In the genomic region with DNA sequence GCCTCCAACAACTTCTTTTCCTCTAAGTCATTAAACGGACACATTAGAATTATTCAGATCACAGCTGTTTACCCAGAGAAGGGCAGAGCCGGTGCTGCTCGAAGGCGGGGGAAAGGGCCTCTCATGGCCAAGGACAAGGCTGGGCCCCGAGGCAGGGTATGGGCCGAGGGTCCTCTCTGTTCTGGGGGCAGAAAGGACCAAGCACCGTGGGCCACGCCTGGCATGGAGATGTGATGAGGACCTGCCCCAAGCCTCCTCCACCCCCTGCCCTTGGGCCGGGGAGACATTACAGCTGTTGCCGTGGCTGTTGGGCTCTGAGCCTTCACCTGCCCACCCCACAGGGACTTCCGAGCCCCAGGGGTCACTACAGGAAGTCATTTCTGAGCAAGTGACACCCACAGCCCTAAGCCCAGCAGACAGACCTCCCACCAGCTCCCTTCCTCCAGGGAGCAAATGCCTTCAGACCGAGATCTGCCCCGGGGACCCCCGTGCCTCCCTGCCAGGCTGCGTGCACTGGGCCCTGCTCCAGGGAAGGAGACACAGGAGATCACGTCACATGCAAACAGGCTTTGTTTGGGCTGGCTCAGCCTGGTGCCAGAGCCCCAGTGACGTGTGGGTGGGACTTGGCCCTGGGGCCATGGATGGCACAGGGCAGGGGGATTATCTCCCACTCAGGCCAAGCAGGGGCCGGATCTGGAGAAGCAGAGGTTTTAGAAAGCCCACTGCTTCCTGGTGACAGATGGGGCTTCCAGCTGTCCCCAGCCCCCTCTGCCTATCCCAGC, we compare ENCODE assay signal across 11 cellular contexts. TPM values are rescaled to one million over a fixed set of nuclear protein-coding genes. Genes with fewer than 3 reads are reported as not detected.
DNase-seq lines count a peak whose midpoint lies in the region; ATAC-seq, FAIRE-seq and TF ChIP-seq lines count a peak whose summit lies in the region.
"Had no signal": no experiment of that assay in that cellular context is flagged by ENCODE, and none has a peak within 500 bp of the region (broad histone marks: within the 10 kb centered on the region; RNA-seq: fewer than 3 reads in every experiment).

No MANE protein-coding gene starts in this region.

- no peak overlapping the region for H3K27ac Mint-ChIP-seq in activated naive CD4-positive, alpha-beta T cell treated with anti-CD3 and anti-CD28 coated beads for 36 hours
- peak overlapping the region; percentile 43 for H3K27ac Mint-ChIP-seq in mesothelial cell of epicardium

- H3K4me1 Mint-ChIP-seq in activated naive CD4-positive, alpha-beta T cell treated with anti-CD3 and anti-CD28 coated beads for 36 hours (ENCODE audit: low read depth) = peaks cover 1% of the 10 kb centered on the region
- H3K4me1 Mint-ChIP-seq in mesothelial cell of epicardium = peaks cover 11% of the 10 kb centered on the region

- no peak for FAIRE-seq in RCC 7860 (lab: Jason Lieb, UNC)
- FAIRE-seq: colon had no signal

- H3K27me3 Mint-ChIP-seq in activated naive CD4-positive, alpha-beta T cell treated with anti-CD3 and anti-CD28 coated beads for 36 hours (ENCODE audit: low read depth) = peaks cover 14% of the 10 kb centered on the region
- no peaks in the 10 kb centered on the region for H3K27me3 Mint-ChIP-seq in mesothelial cell of epicardium (ENCODE audit: low read depth)

- peak; percentile 8 for DNase-seq in activated naive CD4-positive, alpha-beta T cell treated with anti-CD3 and anti-CD28 coated beads, Interleukin-2, amount 50 U/mL, for 16 hours
- DNase-seq in activated naive CD4-positive, alpha-beta T cell treated with anti-CD3 and anti-CD28 coated beads for 36 hours = no peak
- DNase-seq in amygdala (lab: John Stamatoyannopoulos, UW) (peak in 48 of 56 donors; percentile 27 to 83 (median 65)), mesothelial cell of epicardium (ENCODE audit: low spot score in 2 of 2, unreplicated experiment in 2 of 2) (no peak), thoracic aorta (ENCODE audit: low spot score) (no peak), omental fat pad (ENCODE audit: low spot score) (no peak), RCC 7860 (ENCODE audit: low spot score) (no peak), KG1 (lab: John Stamatoyannopoulos, UW) (no peak)
- DNase-seq: ACHN, heart right ventricle had no signal

- ATAC-seq in thoracic aorta (ENCODE audit: insufficient number of reproducible peaks, low FRiP score, low read depth) (no peak), omental fat pad (ENCODE audit: low FRiP score) (no peak)

- no peaks in the 10 kb centered on the region for H3K9me3 ChIP-seq in thoracic aorta
- H3K9me3 ChIP-seq: heart right ventricle had no signal

- no peak overlapping the region for H3K27ac ChIP-seq in thoracic aorta

- H3K9me3 Mint-ChIP-seq in activated naive CD4-positive, alpha-beta T cell treated with anti-CD3 and anti-CD28 coated beads for 36 hours = no peaks in the 10 kb centered on the region
- H3K9me3 Mint-ChIP-seq in mesothelial cell of epicardium = no peaks in the 10 kb centered on the region

- H3K4me3 Mint-ChIP-seq in activated naive CD4-positive, alpha-beta T cell treated with anti-CD3 and anti-CD28 coated beads for 36 hours = no peak overlapping the region
- peak overlapping the region; percentile 66 for H3K4me3 Mint-ChIP-seq in mesothelial cell of epicardium

- no peaks in the 10 kb centered on the region for H3K36me3 Mint-ChIP-seq in activated naive CD4-positive, alpha-beta T cell treated with anti-CD3 and anti-CD28 coated beads for 36 hours (ENCODE audit: low read depth)
- no peaks in the 10 kb centered on the region for H3K36me3 Mint-ChIP-seq in mesothelial cell of epicardium

- intact Hi-C loops in activated naive CD4-positive, alpha-beta T cell treated with anti-CD3 and anti-CD28 coated beads for 36 hours (cut with micrococcal nuclease) = no loop called here

- TF ChIP-seq CTCF in mesothelial cell of epicardium (IDR thresholded peaks at IDR 0.05; ENCODE audit: unreplicated experiment) (no peak), thoracic aorta (IDR thresholded peaks at IDR 0.05) (no peak), omental fat pad (IDR thresholded peaks at IDR 0.05) (no peak)

- H3K36me3 ChIP-seq in thoracic aorta = no peaks in the 10 kb centered on the region
- H3K36me3 ChIP-seq: heart right ventricle had no signal

- CTCF ChIA-PET in activated naive CD4-positive, alpha-beta T cell treated with anti-CD3 and anti-CD28 coated beads for 36 hours (lab: Charles Lee) = interaction anchor here (0.6 kb wide), 1 partner anchor 26 kb away, joined by 4 read pairs; no protein-coding TSS in a partner anchor

- no peaks in the 10 kb centered on the region for H3K27me3 ChIP-seq in thoracic aorta (replicated peaks; ENCODE audit: insufficient read depth)

- H3K4me3 ChIP-seq in thoracic aorta = peak overlapping the region; percentile 68

- H3K4me1 ChIP-seq in thoracic aorta (ENCODE audit: control insufficient read depth in 1 of 2, low read depth in 2 of 2) = peaks cover 3 to 11% of the 10 kb centered on the region in 2 donors

RNA-seq across cellular contexts. Expression of a gene that starts 0.7 kb away (rescaled TPM):
- not detected for total RNA-seq in activated naive CD4-positive, alpha-beta T cell treated with anti-CD3 and anti-CD28 coated beads for 36 hours
- total RNA-seq in mesothelial cell of epicardium (0.22 to 0.62 TPM (median 0.47 TPM) in 3 replicates), thoracic aorta (not detected), omental fat pad (not detected)
- total RNA-seq: heart right ventricle had no signal

RNA-seq across cellular contexts. Expression of a gene that starts 1.4 kb away (rescaled TPM):
- total RNA-seq in activated naive CD4-positive, alpha-beta T cell treated with anti-CD3 and anti-CD28 coated beads for 36 hours = under 1 TPM in 1 of 2 experiments, not detected in 1; 0.32 TPM
- total RNA-seq in mesothelial cell of epicardium = 14.8 to 17.3 TPM (median 15.2 TPM) in 3 replicates
- total RNA-seq in thoracic aorta = 10 to 100 TPM in 1 of 2 donors, 1 to 10 TPM in 1; 6.1 to 19.8 TPM
- total RNA-seq in omental fat pad = 1 to 10 TPM; 1.3 to 6.0 (median 3.1) TPM

RNA-seq across cellular contexts. Expression of a gene that starts 58.1 kb away (rescaled TPM):
- total RNA-seq in activated naive CD4-positive, alpha-beta T cell treated with anti-CD3 and anti-CD28 coated beads for 36 hours = 1 to 10 TPM; 9.4 to 9.8 TPM
- 26.3 to 27.6 TPM (median 27.3 TPM) in 3 replicates for total RNA-seq in mesothelial cell of epicardium
- total RNA-seq in thoracic aorta = 10 to 100 TPM in 1 of 2 donors, 1 to 10 TPM in 1; 5.8 to 11.4 TPM
- total RNA-seq in omental fat pad = 10 to 100 TPM in 1 of 4 donors, 1 to 10 TPM in 3; 3.0 to 11.5 (median 5.6) TPM

Comparison
In these comparisons a context has a peak if more than half of its experiments do, and no peak if none do; other contexts are left out.
1. DNase-seq: peak in activated naive CD4-positive, alpha-beta T cell treated with anti-CD3 and anti-CD28 coated beads, Interleukin-2, amount 50 U/mL, for 16 hours (single experiment) and amygdala (48 of 56); none in activated naive CD4-positive, alpha-beta T cell treated with anti-CD3 and anti-CD28 coated beads for 36 hours (single experiment), mesothelial cell of epicardium (0 of 2), thoracic aorta (single experiment), omental fat pad (single experiment), RCC 7860 (single experiment) and KG1 (single experiment).